In genomic region chr18:77022556-77022955, GRCh38 we compare ENCODE assay signal across 18 cellular contexts.
"Had no signal": no experiment of that assay in that cellular context is flagged by ENCODE, and none has a peak within 500 bp of the region (broad histone marks: within the 10 kb centered on the region; RNA-seq: fewer than 3 reads in every experiment).

No MANE protein-coding gene starts in this region.

- FAIRE-seq: islet of Langerhans had no signal

- H3K4me1 ChIP-seq: adrenal gland, foreskin keratinocyte, prostate gland had no signal

- ATAC-seq: activated CD8-positive, alpha-beta T cell treated with anti-CD3 and anti-CD28 coated beads, Interleukin-2, amount 10 ng/mL, durations not matched to agents 7 days and 5 days; foreskin keratinocyte; heart right ventricle; left lobe of liver had no signal

- H3K36me3 ChIP-seq: adrenal gland, prostate gland, tibial nerve, vagina had no signal

- H3K27ac ChIP-seq: adrenal gland, foreskin keratinocyte, heart right ventricle, prostate gland, vagina had no signal

- DNase-seq: activated CD4-positive, alpha-beta T cell treated with anti-CD3 and anti-CD28 coated beads, Interleukin-2, amount 10 ng/mL, durations not matched to agents 24 days and 14 days; activated CD8-positive, alpha-beta memory T cell treated with anti-CD3 and anti-CD28 coated beads, Interleukin-2, amount 50 U/mL, for 4 hours; activated CD8-positive, alpha-beta T cell treated with anti-CD3 and anti-CD28 coated beads, Interleukin-2, amount 10 ng/mL, durations not matched to agents 7 days and 5 days; activated effector memory CD4-positive, alpha-beta T cell treated with anti-CD3 and anti-CD28 coated beads, Interleukin-2, amount 50 U/mL, for 16 hours; activated T-cell treated with anti-CD3 and anti-CD28 coated beads, Interleukin-2, amount 50 U/mL, for 48 hours; cortex of kidney; effector CD8-positive, alpha-beta T cell; foreskin keratinocyte; heart right ventricle; nephron progenitor cell; spleen; T-helper 2 cell had no signal

- H3K9me3 ChIP-seq: adrenal gland, heart right ventricle, prostate gland, spleen, tibial nerve, vagina had no signal

- H3K4me3 ChIP-seq: adrenal gland, heart right ventricle, prostate gland, spleen, tibial nerve, vagina had no signal

- H3K27me3 ChIP-seq: adrenal gland, foreskin keratinocyte, heart right ventricle, spleen, tibial nerve, vagina had no signal
